Comparison of ENCODE assay signal across 12 cellular contexts in the genomic region with DNA sequence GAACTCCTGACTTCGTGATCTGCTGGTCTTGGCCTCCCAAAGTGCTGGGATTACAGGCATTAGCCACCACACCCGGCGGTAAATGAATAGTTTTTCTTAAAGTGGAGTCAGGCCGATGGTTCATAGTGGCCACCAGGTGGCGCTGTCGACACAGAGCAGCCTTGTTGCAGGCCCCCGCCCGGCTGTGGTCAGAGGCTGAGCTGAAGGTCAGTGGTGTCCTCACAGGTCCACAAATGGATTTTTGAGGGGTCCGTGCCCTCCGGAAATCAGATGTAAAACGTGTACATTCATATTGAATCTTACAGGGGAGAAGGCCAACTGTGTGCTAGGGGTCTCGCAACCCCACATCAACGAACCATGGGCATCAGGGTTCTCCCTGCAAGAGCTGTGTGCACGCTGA. TPM values are rescaled to one million over a fixed set of nuclear protein-coding genes. Genes with fewer than 3 reads are reported as not detected.
DNase-seq lines count a peak whose midpoint lies in the region; ATAC-seq and TF ChIP-seq lines count a peak whose summit lies in the region.
"Had no signal": no experiment of that assay in that cellular context is flagged by ENCODE, and none has a peak within 500 bp of the region (broad histone marks: within the 10 kb centered on the region; RNA-seq: fewer than 3 reads in every experiment).

No MANE protein-coding gene starts in this region.

- DNase-seq in activated CD4-positive, alpha-beta T cell treated with anti-CD3 and anti-CD28 coated beads for 36 hours, result peak; percentile 46
- no peak for DNase-seq in activated CD4-positive, alpha-beta T cell treated with anti-CD3 and anti-CD28 coated beads, Interleukin-2, amount 50 U/mL, for 48 hours
- DNase-seq in MM.1S (no peak), dorsolateral prefrontal cortex (no peak)
- no peak for DNase-seq in activated CD4-positive, alpha-beta T cell treated with anti-CD3 and anti-CD28 coated beads, Interleukin-2, amount 50 U/mL, for 1 hour
- DNase-seq: nucleus accumbens, T-helper 2 cell had no signal

- no peak overlapping the region for H3K9ac ChIP-seq in MM.1S (ENCODE audit: low read length)
- H3K9ac ChIP-seq in parathyroid adenoma, result no peak overlapping the region
- H3K9ac ChIP-seq: BLaER1 treated with 17β-estradiol and CSF1 and Interleukin-3, amounts not matched to agents 10 nM and 100 nM had no signal

- H3K27me3 Mint-ChIP-seq in activated CD4-positive, alpha-beta T cell treated with anti-CD3 and anti-CD28 coated beads for 36 hours, result no peaks in the 10 kb centered on the region
- H3K27me3 Mint-ChIP-seq: stimulated activated memory B cell treated with anti-CD40 and anti-IgM and Interleukin-4, amounts not matched to agents 10 μg/mL and 1 μg/mL and 100 μg/mL, for 72 hours had no signal

- H3K4me3 Mint-ChIP-seq in activated CD4-positive, alpha-beta T cell treated with anti-CD3 and anti-CD28 coated beads for 36 hours, result no peak overlapping the region
- H3K4me3 Mint-ChIP-seq: stimulated activated memory B cell treated with anti-CD40 and anti-IgM and Interleukin-4, amounts not matched to agents 10 μg/mL and 1 μg/mL and 100 μg/mL, for 72 hours had no signal

- intact Hi-C loops in activated CD4-positive, alpha-beta T cell treated with anti-CD3 and anti-CD28 coated beads for 36 hours (cut with DNase I, micrococcal nuclease), result no loop called here
- intact Hi-C loops in dorsolateral prefrontal cortex (cut with DNase I), result no loop called here

- TF ChIP-seq CTCF in MM.1S (IDR thresholded peaks at IDR 0.05; ENCODE audit: low read length), result peak; percentile 67
- TF ChIP-seq CTCF in dorsolateral prefrontal cortex (IDR thresholded peaks at IDR 0.05 in 54 of 56, conservative IDR thresholded peaks at IDR 0.05 in 2 of 56; ENCODE audit: low read depth in 1 of 56, partially characterized antibody in 56 of 56), result peak in 35 of 56 donors; percentile 9 to 51 (median 26)
- TF ChIP-seq CTCF in parathyroid adenoma (IDR thresholded peaks at IDR 0.05), result peak; percentile 35

- no peak overlapping the region for H3K4me3 ChIP-seq in MM.1S (ENCODE audit: low read length)
- no peak overlapping the region for H3K4me3 ChIP-seq in dorsolateral prefrontal cortex
- no peak overlapping the region for H3K4me3 ChIP-seq in parathyroid adenoma (ENCODE audit: low read depth, low read length)

- H3K9me3 Mint-ChIP-seq in activated CD4-positive, alpha-beta T cell treated with anti-CD3 and anti-CD28 coated beads for 36 hours (ENCODE audit: low read depth), result peaks cover 5% of the 10 kb centered on the region

- H3K36me3 ChIP-seq in MM.1S (replicated peaks; ENCODE audit: insufficient read depth, low read length), result peaks cover 16% of the 10 kb centered on the region
- H3K36me3 ChIP-seq in parathyroid adenoma (ENCODE audit: control insufficient read depth, insufficient read depth, low read length), result no peaks in the 10 kb centered on the region

- no peaks in the 10 kb centered on the region for H3K4me1 Mint-ChIP-seq in activated CD4-positive, alpha-beta T cell treated with anti-CD3 and anti-CD28 coated beads for 36 hours
- H3K4me1 Mint-ChIP-seq: stimulated activated memory B cell treated with anti-CD40 and anti-IgM and Interleukin-4, amounts not matched to agents 10 μg/mL and 1 μg/mL and 100 μg/mL, for 72 hours had no signal

- peaks cover 29% of the 10 kb centered on the region for H3K36me3 Mint-ChIP-seq in activated CD4-positive, alpha-beta T cell treated with anti-CD3 and anti-CD28 coated beads for 36 hours (ENCODE audit: low read depth)

- no peak overlapping the region for H2AFZ ChIP-seq in MM.1S (ENCODE audit: low read length)
- H2AFZ ChIP-seq in parathyroid adenoma, result no peak overlapping the region

- H3K27ac Mint-ChIP-seq in activated CD4-positive, alpha-beta T cell treated with anti-CD3 and anti-CD28 coated beads for 36 hours, result no peak overlapping the region
- H3K27ac Mint-ChIP-seq: stimulated activated memory B cell treated with anti-CD40 and anti-IgM and Interleukin-4, amounts not matched to agents 10 μg/mL and 1 μg/mL and 100 μg/mL, for 72 hours had no signal

- POLR2A ChIA-PET in activated CD4-positive, alpha-beta T cell treated with anti-CD3 and anti-CD28 coated beads for 36 hours (lab: Charles Lee), result no interaction called here

- H3K4me1 ChIP-seq in MM.1S (ENCODE audit: low read length) (no peaks in the 10 kb centered on the region), parathyroid adenoma (no peaks in the 10 kb centered on the region)

- H3K4me2 ChIP-seq in MM.1S (ENCODE audit: low read depth, low read length), result no peak overlapping the region
- H3K4me2 ChIP-seq in parathyroid adenoma (ENCODE audit: low read length), result no peak overlapping the region
- H3K4me2 ChIP-seq: BLaER1 treated with 17β-estradiol and CSF1 and Interleukin-3, amounts not matched to agents 10 nM and 100 nM had no signal

- CTCF ChIA-PET in activated CD4-positive, alpha-beta T cell treated with anti-CD3 and anti-CD28 coated beads for 36 hours (lab: Charles Lee), result interaction anchor here (0.6 to 2.1 kb wide), 3 partner anchors 11 to 127 kb away, joined by 3 to 6 read pairs (median 4); no protein-coding TSS in a partner anchor

- no peaks in the 10 kb centered on the region for H3F3A ChIP-seq in MM.1S (ENCODE audit: insufficient read depth, low read length)

- H3K27ac ChIP-seq in MM.1S (ENCODE audit: low read length) (no peak overlapping the region), dorsolateral prefrontal cortex (no peak overlapping the region), parathyroid adenoma (no peak overlapping the region)
- H3K27ac ChIP-seq: BLaER1 treated with 17β-estradiol and CSF1 and Interleukin-3, amounts not matched to agents 10 nM and 100 nM had no signal

- no peaks in the 10 kb centered on the region for H3K79me2 ChIP-seq in MM.1S (ENCODE audit: low read length)
- no peaks in the 10 kb centered on the region for H3K79me2 ChIP-seq in parathyroid adenoma

- no peaks in the 10 kb centered on the region for H3K27me3 ChIP-seq in MM.1S (replicated peaks; ENCODE audit: insufficient read depth, low read length)
- H3K27me3 ChIP-seq in dorsolateral prefrontal cortex, result no peaks in the 10 kb centered on the region
- H3K27me3 ChIP-seq in parathyroid adenoma (ENCODE audit: control insufficient read depth, insufficient read depth, low read length), result no peaks in the 10 kb centered on the region
- H3K27me3 ChIP-seq: BLaER1 treated with 17β-estradiol and CSF1 and Interleukin-3, amounts not matched to agents 10 nM and 100 nM had no signal

- no peaks in the 10 kb centered on the region for H4K20me1 ChIP-seq in MM.1S (ENCODE audit: insufficient read depth, low read length)

- H3K9me3 ChIP-seq in MM.1S (replicated peaks; ENCODE audit: insufficient read depth, low read length) (no peaks in the 10 kb centered on the region), parathyroid adenoma (ENCODE audit: control insufficient read depth, low read length) (no peaks in the 10 kb centered on the region)

- ATAC-seq in activated CD4-positive, alpha-beta T cell treated with anti-CD3 and anti-CD28 coated beads for 36 hours, result no peak
- ATAC-seq in GM19023 (IDR thresholded peaks at IDR 0.05; ENCODE audit: unreplicated experiment) (no peak), HG03439 (IDR thresholded peaks at IDR 0.05; ENCODE audit: unreplicated experiment) (no peak)
- ATAC-seq: stimulated activated memory B cell treated with anti-CD40 and anti-IgM and Interleukin-4, amounts not matched to agents 10 μg/mL and 1 μg/mL and 100 μg/mL, for 72 hours had no signal

- H3K9me2 ChIP-seq in MM.1S (replicated peaks; ENCODE audit: insufficient read depth, low read length), result no peaks in the 10 kb centered on the region

RNA-seq across cellular contexts. Expression of a gene that starts 13.4 kb away (rescaled TPM):
- total RNA-seq in activated CD4-positive, alpha-beta T cell treated with anti-CD3 and anti-CD28 coated beads for 36 hours, result 10 to 100 TPM; 71.6 to 87.8 TPM
- 10 to 100 TPM; 20.6 to 51.2 (median 30.3) TPM for total RNA-seq in dorsolateral prefrontal cortex

RNA-seq across cellular contexts. Expression of a gene that starts 29.5 kb away (rescaled TPM):
- under 1 TPM in 1 of 2 experiments, not detected in 1; 0.09 TPM for total RNA-seq in activated CD4-positive, alpha-beta T cell treated with anti-CD3 and anti-CD28 coated beads for 36 hours
- total RNA-seq in dorsolateral prefrontal cortex, result under 1 TPM in 3 of 120 experiments, not detected in 117; 0.13 to 0.76 (median 0.16) TPM

RNA-seq across cellular contexts. Expression of a gene that starts 44.9 kb away (rescaled TPM):
- total RNA-seq in activated CD4-positive, alpha-beta T cell treated with anti-CD3 and anti-CD28 coated beads for 36 hours, result 10 to 100 TPM; 25.1 to 36.0 TPM
- 10 to 100 TPM in 40 of 120 experiments, 1 to 10 TPM in 80; 3.8 to 17.6 (median 8.7) TPM for total RNA-seq in dorsolateral prefrontal cortex

RNA-seq across cellular contexts. Expression of a gene that starts 50.2 kb away (rescaled TPM):
- 100 to 1,000 TPM; 106 to 128 TPM for total RNA-seq in activated CD4-positive, alpha-beta T cell treated with anti-CD3 and anti-CD28 coated beads for 36 hours
- total RNA-seq in dorsolateral prefrontal cortex, result 100 to 1,000 TPM in 119 of 120 experiments, 10 to 100 TPM in 1; 98.2 to 236 (median 132) TPM

RNA-seq across cellular contexts. Expression of a gene that starts 50.6 kb away (rescaled TPM):
- total RNA-seq in activated CD4-positive, alpha-beta T cell treated with anti-CD3 and anti-CD28 coated beads for 36 hours, result not detected
- not detected for total RNA-seq in dorsolateral prefrontal cortex
